7 cellular contexts compared by ENCODE assay signal in genomic region chr12:91577586-91578539, GRCh38.
DNase-seq lines count a peak whose midpoint lies in the region; ATAC-seq and TF ChIP-seq lines count a peak whose summit lies in the region.

No MANE protein-coding gene starts in this region.

- peak overlapping the region; percentile 72 for H3K4me3 Mint-ChIP-seq in activated naive CD8-positive, alpha-beta T cell treated with anti-CD3 and anti-CD28 coated beads, Interleukin-2, amount 50 U/mL, for 24 hours

- WGBS in heart right ventricle, 2 donors, result 26 to 27% methylated on average over 7 of the region's 7 CpGs

- ATAC-seq in GM21576 (IDR thresholded peaks at IDR 0.05; ENCODE audit: unreplicated experiment), result peak; percentile 86
- no peak for ATAC-seq in activated naive CD8-positive, alpha-beta T cell treated with anti-CD3 and anti-CD28 coated beads, Interleukin-2, amount 50 U/mL, for 24 hours
- ATAC-seq in heart right ventricle, result peak in 6 of 8 donors; percentile 39 to 70 (median 61)

- DNase-seq in G401 (ENCODE audit: low spot score) (peak; percentile 75), NCI-H1105 treated with DMSO at 0.1 percent for 48 hours (lab: John Stamatoyannopoulos, UW) (peak; percentile 47), heart right ventricle (no peak), smooth muscle cell of the brain vasculature (ENCODE audit: low read depth, low spot score) (peak; percentile 4), amygdala (lab: John Stamatoyannopoulos, UW) (no peak)
- DNase-seq in activated naive CD8-positive, alpha-beta T cell treated with anti-CD3 and anti-CD28 coated beads, Interleukin-2, amount 50 U/mL, for 24 hours, result no peak

- H3K27ac ChIP-seq in heart right ventricle, result peak overlapping the region in 2 of 10 donors; percentile 2 to 11

- peak overlapping the region; percentile 57 for H3K27ac Mint-ChIP-seq in activated naive CD8-positive, alpha-beta T cell treated with anti-CD3 and anti-CD28 coated beads, Interleukin-2, amount 50 U/mL, for 24 hours

- H3K36me3 Mint-ChIP-seq in activated naive CD8-positive, alpha-beta T cell treated with anti-CD3 and anti-CD28 coated beads, Interleukin-2, amount 50 U/mL, for 24 hours (ENCODE audit: low read depth), result no peaks in the 10 kb centered on the region

- intact Hi-C loops in heart right ventricle (cut with DNase I), result loop anchor here (2.0 to 10.0 kb wide), 8 partner anchors 193 to 994 kb away; partner anchors contain the start of gene BTG1 (in 6 of the 10)

- H3K4me1 ChIP-seq in heart right ventricle, result peaks cover 0 to 17% (median 9%) of the 10 kb centered on the region in 9 donors

- H3K4me3 ChIP-seq in heart right ventricle, result peak overlapping the region in 7 of 10 donors; percentile 16 to 33 (median 26)

- peaks cover 4% of the 10 kb centered on the region for H3K27me3 Mint-ChIP-seq in activated naive CD8-positive, alpha-beta T cell treated with anti-CD3 and anti-CD28 coated beads, Interleukin-2, amount 50 U/mL, for 24 hours

- in situ Hi-C loops in G401 (cut with HindIII; ENCODE audit: low sequenced_read_pairs), result no loop called here

- no peaks in the 10 kb centered on the region for H3K9me3 ChIP-seq in heart right ventricle

- peak; percentile 56 to 84 (median 74) for TF ChIP-seq CTCF in heart right ventricle (IDR thresholded peaks at IDR 0.05)

- no peaks in the 10 kb centered on the region for H3K27me3 ChIP-seq in heart right ventricle

- H3K36me3 ChIP-seq in heart right ventricle, result no peaks in the 10 kb centered on the region

- H3K4me1 Mint-ChIP-seq in activated naive CD8-positive, alpha-beta T cell treated with anti-CD3 and anti-CD28 coated beads, Interleukin-2, amount 50 U/mL, for 24 hours, result peaks cover 11% of the 10 kb centered on the region

- no peaks in the 10 kb centered on the region for H3K9me3 Mint-ChIP-seq in activated naive CD8-positive, alpha-beta T cell treated with anti-CD3 and anti-CD28 coated beads, Interleukin-2, amount 50 U/mL, for 24 hours

Comparison
In these comparisons a context has a peak if more than half of its experiments do, and no peak if none do; other contexts are left out.
1. DNase-seq: peak in G401 (single experiment), NCI-H1105 treated with DMSO at 0.1 percent for 48 hours (single experiment) and smooth muscle cell of the brain vasculature (single experiment); none in activated naive CD8-positive, alpha-beta T cell treated with anti-CD3 and anti-CD28 coated beads, Interleukin-2, amount 50 U/mL, for 24 hours (single experiment), heart right ventricle (0 of 2) and amygdala (0 of 56).